ENCODE assay signal across 25 cellular contexts in the genomic region with DNA sequence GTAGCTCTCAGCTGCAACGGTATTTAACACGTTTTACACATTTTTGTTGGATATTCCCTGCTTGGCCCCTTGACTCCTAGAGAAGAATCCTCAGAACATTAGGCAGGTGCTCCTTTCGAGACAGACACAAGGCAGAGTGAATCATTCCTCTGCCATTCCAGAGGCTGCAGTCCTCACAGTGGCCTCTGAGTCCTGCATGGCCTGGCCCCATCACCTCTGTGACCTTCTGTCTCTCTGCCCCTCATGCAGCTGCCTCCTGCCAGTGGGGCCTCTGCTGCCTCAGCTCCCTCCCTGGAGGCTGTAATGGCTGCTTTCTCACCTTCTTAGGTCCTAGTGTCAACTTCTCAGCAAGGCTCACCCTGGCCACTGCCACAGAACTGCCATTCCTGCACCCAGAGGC.
"Had no signal": no experiment of that assay in that cellular context is flagged by ENCODE, and none has a peak within 500 bp of the region (broad histone marks: within the 10 kb centered on the region; RNA-seq: fewer than 3 reads in every experiment).

No MANE protein-coding gene starts in this region.

- DNase-seq: activated CD4-positive, alpha-beta T cell treated with anti-CD3 and anti-CD28 coated beads for 1 hour; activated CD4-positive, alpha-beta T cell treated with anti-CD3 and anti-CD28 coated beads, Interleukin-2, amount 50 U/mL, for 1 hour; activated CD8-positive, alpha-beta T cell treated with anti-CD3 and anti-CD28 coated beads, Interleukin-2, amount 10 ng/mL, durations not matched to agents 7 days and 5 days; activated gamma-delta T cell treated with Interleukin-2 at 50 U/mL for 16 hours; activated T-cell treated with anti-CD3 and anti-CD28 coated beads, Interleukin-2, amount 50 U/mL, for 1 hour; cerebellar nuclear complex; cortex of kidney; effector CD4-positive, alpha-beta T cell; erythroblast; foreskin fibroblast; kidney; natural killer cell; stimulated activated CD4-positive, alpha-beta T cell treated with anti-CD3 and anti-CD28 coated beads, Interleukin-15, amount 100 ng/mL, for 24 hours; stomach; T-cell had no signal

- H3K9ac ChIP-seq: parathyroid adenoma had no signal

- H3K27ac ChIP-seq: parathyroid adenoma, stomach, suprapubic skin, tibial nerve had no signal

- ATAC-seq: activated CD8-positive, alpha-beta T cell treated with anti-CD3 and anti-CD28 coated beads, Interleukin-2, amount 10 ng/mL, durations not matched to agents 7 days and 5 days; left lobe of liver; natural killer cell; stimulated activated memory B cell treated with anti-CD40 and anti-IgM and Interleukin-4, amounts not matched to agents 10 μg/mL and 1 μg/mL and 100 μg/mL, for 72 hours; T-cell had no signal

- H3K27me3 ChIP-seq: stomach, suprapubic skin, tibial nerve had no signal

- H3K4me3 ChIP-seq: lung, smooth muscle cell, stomach, suprapubic skin, tibial nerve had no signal

- H3K4me1 ChIP-seq: parathyroid adenoma, suprapubic skin, tibial nerve had no signal

- H3K4me2 ChIP-seq: smooth muscle cell had no signal

- H2AFZ ChIP-seq: parathyroid adenoma had no signal

- FAIRE-seq: bronchial epithelial cell, endometrium, kidney, TTC549 had no signal

- H3K36me3 ChIP-seq: stomach, suprapubic skin, tibial nerve had no signal

- H3K9me3 ChIP-seq: stomach, suprapubic skin, tibial nerve had no signal
